1 cellular context compared by ENCODE assay signal in genomic region chr11:116791813-116792143, GRCh38.
TF ChIP-seq lines count a peak whose summit lies in the region.

A gene with protein sequence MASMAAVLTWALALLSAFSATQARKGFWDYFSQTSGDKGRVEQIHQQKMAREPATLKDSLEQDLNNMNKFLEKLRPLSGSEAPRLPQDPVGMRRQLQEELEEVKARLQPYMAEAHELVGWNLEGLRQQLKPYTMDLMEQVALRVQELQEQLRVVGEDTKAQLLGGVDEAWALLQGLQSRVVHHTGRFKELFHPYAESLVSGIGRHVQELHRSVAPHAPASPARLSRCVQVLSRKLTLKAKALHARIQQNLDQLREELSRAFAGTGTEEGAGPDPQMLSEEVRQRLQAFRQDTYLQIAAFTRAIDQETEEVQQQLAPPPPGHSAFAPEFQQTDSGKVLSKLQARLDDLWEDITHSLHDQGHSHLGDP (minus strand): TSS chr11:116791879. CDS start chr11:116791860, 19 bp downstream.

TF ChIP-seq in HCT116, 20 proteins besides CTCF, POLR2A, EP300 and RAD21 (continued from another document):
- TF ChIP-seq REST (IDR thresholded peaks at IDR 0.05; ENCODE audit: low read depth), result no peak
